In the genomic region with DNA sequence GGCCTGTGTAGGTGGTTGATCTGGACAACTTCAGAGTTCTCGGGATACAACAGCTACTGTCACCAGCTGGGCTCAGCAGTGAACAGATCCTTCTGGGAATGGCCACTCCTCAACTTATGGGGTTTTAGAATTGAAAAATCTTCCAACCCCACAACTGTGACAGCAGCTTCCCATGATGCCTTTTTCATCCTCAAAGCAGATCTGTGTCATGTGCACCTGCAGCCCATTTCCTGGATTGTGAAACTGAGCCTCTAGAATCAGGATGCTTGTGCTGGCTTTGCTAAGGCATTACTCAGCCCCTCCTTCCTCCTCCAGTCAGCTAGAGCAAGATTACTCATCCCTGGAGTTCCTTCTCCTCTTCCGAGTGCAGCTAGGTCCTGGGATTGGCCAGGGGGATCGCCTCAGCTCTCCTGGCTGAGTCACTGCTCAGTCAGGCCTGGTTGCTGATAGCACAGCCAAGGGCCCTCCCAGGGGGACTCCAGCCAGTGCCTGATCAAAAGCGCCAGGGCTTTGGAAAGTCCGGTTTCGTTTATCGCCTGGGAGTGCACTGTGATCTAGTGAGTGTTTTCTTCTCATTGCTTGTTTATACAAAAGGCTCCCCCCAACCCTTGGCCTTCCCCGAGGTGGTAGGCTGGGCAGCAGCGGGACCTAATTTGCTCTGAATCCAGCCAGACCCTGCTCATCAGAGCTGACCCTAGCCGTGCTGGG, we compare ENCODE assay signal across 8 cellular contexts. TPM values are rescaled to one million over a fixed set of nuclear protein-coding genes. Genes with fewer than 3 reads are reported as not detected.
DNase-seq lines count a peak whose midpoint lies in the region; ATAC-seq and TF ChIP-seq lines count a peak whose summit lies in the region.

No MANE protein-coding gene starts in this region.

- H2AFZ ChIP-seq in hepatocyte = peak overlapping the region; percentile 55

- H3K4me2 ChIP-seq in hepatocyte = peak overlapping the region; percentile 68

- ATAC-seq in GM18519 (IDR thresholded peaks at IDR 0.05; ENCODE audit: low FRiP score, unreplicated experiment) (peak; percentile 49), HG03060 (IDR thresholded peaks at IDR 0.05; ENCODE audit: low read depth, unreplicated experiment) (peak; percentile 64), sciatic nerve (peak; percentile 95)

- peaks cover 28% of the 10 kb centered on the region for H3K79me2 ChIP-seq in hepatocyte

- 16% methylated on average over 10 of the region's 10 CpGs for WGBS in hepatocyte (ENCODE audit: low lambda C conversion rate, missing lambda C conversion rate)

- H4K20me1 ChIP-seq in hepatocyte (ENCODE audit: insufficient read depth, poor library complexity, severe bottlenecking) = peaks cover 18% of the 10 kb centered on the region

- no peaks in the 10 kb centered on the region for H3K27me3 ChIP-seq in hepatocyte

- intact Hi-C loops in sciatic nerve (cut with DNase I) = no loop called here

- H3K4me1 ChIP-seq in hepatocyte (ENCODE audit: insufficient read depth) = peaks cover 44% of the 10 kb centered on the region

- peak; percentile 100 for DNase-seq in A172 (ENCODE audit: low spot score)
- DNase-seq in NCI-H2081 treated with DMSO at 0.1 percent for 48 hours (lab: John Stamatoyannopoulos, UW) = peak; percentile 51
- DNase-seq in T1000 (lab: John Stamatoyannopoulos, UW) = peak; percentile 92
- DNase-seq in astrocyte of the hippocampus (ENCODE audit: low read depth, low spot score) = peak; percentile 99
- peak; percentile 97 for DNase-seq in hepatocyte (ENCODE audit: low spot score)
- DNase-seq in sciatic nerve (ENCODE audit: low spot score) = peak; percentile 94

- no peaks in the 10 kb centered on the region for H3K9me3 ChIP-seq in hepatocyte (ENCODE audit: low read depth)

- no peaks in the 10 kb centered on the region for H3K9me2 ChIP-seq in hepatocyte (replicated peaks; ENCODE audit: insufficient read depth)

- H3K36me3 ChIP-seq in hepatocyte (replicated peaks; ENCODE audit: insufficient read depth, low read depth) = no peaks in the 10 kb centered on the region

- peak overlapping the region; percentile 88 for H3K27ac ChIP-seq in hepatocyte

- H3K4me3 ChIP-seq in hepatocyte = no peak overlapping the region

- no peak for TF ChIP-seq CTCF in hepatocyte (IDR thresholded peaks at IDR 0.05; ENCODE audit: poor library complexity)

RNA-seq across cellular contexts. Expression of gene LPIN1, which starts 2.4 kb away (rescaled TPM):
- 25.8 and 34.4 TPM in 2 replicates for total RNA-seq in A172 (2014; rRNA removed; shearing (Covaris generic))
- total RNA-seq in hepatocyte (35.3 and 42.6 TPM in 2 replicates), sciatic nerve (141 TPM)
- polyA plus RNA-seq in hepatocyte = 34.5 and 45.8 TPM in 2 replicates
